In the genomic region with DNA sequence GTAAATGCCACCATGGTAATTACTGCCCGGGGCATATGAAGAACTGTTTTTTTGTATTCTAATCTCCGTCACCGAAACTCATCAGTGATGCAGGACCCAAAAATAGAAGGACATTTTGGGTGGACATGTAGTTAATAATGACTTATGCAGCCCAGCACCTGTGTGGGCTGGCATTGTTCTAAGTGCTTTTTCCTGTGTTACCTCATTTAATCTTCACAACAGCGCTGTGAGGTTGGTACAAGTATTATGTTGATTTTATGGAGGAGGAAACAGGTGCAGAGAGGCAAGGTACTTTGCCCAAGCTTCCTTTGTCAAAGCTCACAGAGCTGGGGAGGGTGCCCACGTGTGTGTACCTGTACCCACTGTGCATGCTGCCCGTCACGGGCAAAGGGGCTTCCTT, we compare ENCODE assay signal across 14 cellular contexts. TPM values are rescaled to one million over a fixed set of nuclear protein-coding genes. Genes with fewer than 3 reads are reported as not detected.
DNase-seq lines count a peak whose midpoint lies in the region; ATAC-seq and TF ChIP-seq lines count a peak whose summit lies in the region.
"Had no signal": no experiment of that assay in that cellular context is flagged by ENCODE, and none has a peak within 500 bp of the region (broad histone marks: within the 10 kb centered on the region; RNA-seq: fewer than 3 reads in every experiment).

No MANE protein-coding gene starts in this region.

- POLR2A ChIA-PET in naive thymus-derived CD8-positive, alpha-beta T cell (lab: Charles Lee) = no interaction called here

- H3K27ac Mint-ChIP-seq in naive thymus-derived CD8-positive, alpha-beta T cell = no peak overlapping the region
- H3K27ac Mint-ChIP-seq: B cell had no signal

- peaks cover 1 to 15% (median 9%) of the 10 kb centered on the region in 5 donors for H3K27me3 Mint-ChIP-seq in naive thymus-derived CD8-positive, alpha-beta T cell

- H3K27ac ChIP-seq in body of pancreas (peak overlapping the region; percentile 8 to 63 (median 40)), stomach (peak overlapping the region; percentile 36 to 74 (median 48))

- H3K4me1 ChIP-seq in body of pancreas = peaks cover 30% of the 10 kb centered on the region
- peaks cover 35 to 94% (median 62%) of the 10 kb centered on the region in 4 donors for H3K4me1 ChIP-seq in stomach

- H3K27me3 ChIP-seq in body of pancreas = no peaks in the 10 kb centered on the region
- H3K27me3 ChIP-seq in stomach = no peaks in the 10 kb centered on the region

- WGBS in body of pancreas, 2 donors = 37 to 53% methylated on average over 7 of the region's 7 CpGs
- WGBS in stomach, 5 donors = 18 to 41% (median 31%) methylated on average over 7 of the region's 7 CpGs

- peaks cover 0 to 13% (median 2%) of the 10 kb centered on the region in 4 donors for H3K4me1 Mint-ChIP-seq in naive thymus-derived CD8-positive, alpha-beta T cell
- H3K4me1 Mint-ChIP-seq: B cell had no signal

- ATAC-seq in GM18861 (IDR thresholded peaks at IDR 0.05; ENCODE audit: unreplicated experiment) = peak; percentile 32
- peak; percentile 49 for ATAC-seq in body of pancreas
- no peak for ATAC-seq in naive thymus-derived CD8-positive, alpha-beta T cell

- DNase-seq in NCI-H2029 (lab: John Stamatoyannopoulos, UW) (peak; percentile 91), body of pancreas (no peak), stomach (no peak), kidney tubule cell (ENCODE audit: low spot score) (no peak), foreskin fibroblast (no peak)
- DNase-seq in naive thymus-derived CD8-positive, alpha-beta T cell = no peak
- DNase-seq in effector CD8-positive, alpha-beta T cell (lab: John Stamatoyannopoulos, UW) = no peak
- DNase-seq: activated CD8-positive, alpha-beta memory T cell treated with anti-CD3 and anti-CD28 coated beads for 24 hours; central memory CD4-positive, alpha-beta T cell; foreskin melanocyte; naive B cell; NCI-H2227 treated with DMSO at 0.1 percent for 48 hours had no signal

- H3K36me3 ChIP-seq in body of pancreas (replicated peaks in 1 of 2; ENCODE audit: insufficient read depth in 1 of 2, low read depth in 2 of 2) = no peaks in the 10 kb centered on the region
- H3K36me3 ChIP-seq in stomach = no peaks in the 10 kb centered on the region

- H3K9me3 Mint-ChIP-seq in naive thymus-derived CD8-positive, alpha-beta T cell = no peaks in the 10 kb centered on the region

- TF ChIP-seq POLR2A in body of pancreas (IDR thresholded peaks at IDR 0.05) = no peak
- no peak for TF ChIP-seq POLR2A in stomach (IDR thresholded peaks at IDR 0.05)

- no peak for TF ChIP-seq EP300 in stomach (IDR thresholded peaks at IDR 0.05)

- H3K36me3 Mint-ChIP-seq in naive thymus-derived CD8-positive, alpha-beta T cell = no peaks in the 10 kb centered on the region
- H3K36me3 Mint-ChIP-seq: naive B cell had no signal

- TF ChIP-seq CTCF in body of pancreas (IDR thresholded peaks at IDR 0.05) (no peak), stomach (IDR thresholded peaks at IDR 0.05) (no peak), foreskin fibroblast (IDR thresholded peaks at IDR 0.05; ENCODE audit: low read depth, low read length) (no peak)

- intact Hi-C loops in body of pancreas (cut with DNase I) (no loop called here), stomach (cut with DNase I; ENCODE audit: low total_unique reads) (no loop called here)

- H3K4me3 ChIP-seq in body of pancreas = no peak overlapping the region
- H3K4me3 ChIP-seq in stomach = no peak overlapping the region
- H3K4me3 ChIP-seq in foreskin fibroblast (ENCODE audit: low read depth in 1 of 2, low read length in 2 of 2) = no peak overlapping the region

- no peaks in the 10 kb centered on the region for H3K9me3 ChIP-seq in body of pancreas
- H3K9me3 ChIP-seq in stomach = no peaks in the 10 kb centered on the region

- H3K4me3 Mint-ChIP-seq in naive thymus-derived CD8-positive, alpha-beta T cell = no peak overlapping the region
- H3K4me3 Mint-ChIP-seq: B cell, naive B cell had no signal

RNA-seq across cellular contexts. Expression of a gene that starts 58.4 kb away (rescaled TPM):
- total RNA-seq in body of pancreas (100 to 1,000 TPM in 1 of 2 donors, 10 to 100 TPM in 1; 79.6 to 152 TPM), stomach (10 to 100 TPM; 40.3 to 88.7 (median 63.0) TPM)
- 10 to 100 TPM in 1 of 3 donors, 1 to 10 TPM in 2; 9.0 to 11.5 (median 9.4) TPM for polyA plus RNA-seq in stomach
- total RNA-seq in naive thymus-derived CD8-positive, alpha-beta T cell = 1 to 10 TPM in 1 of 2 experiments, under 1 TPM in 1; 0.55 to 1.9 TPM
- polyA plus RNA-seq in naive thymus-derived CD8-positive, alpha-beta T cell = under 1 TPM in 1 of 3 donors, not detected in 2; 0.55 TPM

Comparison
In these comparisons a context has a peak if more than half of its experiments do, and no peak if none do; other contexts are left out.
1. ATAC-seq: peak in GM18861 (single experiment) and body of pancreas (single experiment); none in naive thymus-derived CD8-positive, alpha-beta T cell (0 of 2).
2. RNA of a gene that starts 58.4 kb away (total RNA-seq): 79.6 to 152 TPM in body of pancreas and 40.3 to 88.7 TPM in stomach; 0.55 to 1.9 TPM in naive thymus-derived CD8-positive, alpha-beta T cell; every median in the first group is over 10 times any median in the second.